In genomic region chr4:176601156-176601555, GRCh38 we compare ENCODE assay signal across 23 cellular contexts.
DNase-seq lines count a peak whose midpoint lies in the region; ATAC-seq, FAIRE-seq and TF ChIP-seq lines count a peak whose summit lies in the region.
"Had no signal": no experiment of that assay in that cellular context is flagged by ENCODE, and none has a peak within 500 bp of the region (broad histone marks: within the 10 kb centered on the region; RNA-seq: fewer than 3 reads in every experiment).

No MANE protein-coding gene starts in this region.

- H2AFZ ChIP-seq in astrocyte (ENCODE audit: low read depth, low read length): peak overlapping the region; percentile 7

- no peaks in the 10 kb centered on the region for H4K20me1 ChIP-seq in astrocyte (ENCODE audit: insufficient read depth, low read length)

- no peaks in the 10 kb centered on the region for H3K79me2 ChIP-seq in astrocyte (ENCODE audit: insufficient read depth, low read length)

- FAIRE-seq in astrocyte (lab: Jason Lieb, UNC): no peak

- CTCF ChIA-PET in activated CD8-positive, alpha-beta memory T cell treated with anti-CD3 and anti-CD28 coated beads, Interleukin-2, amount 10 ng/mL, durations not matched to agents 7 days and 5 days (lab: Charles Lee): no interaction called here
- CTCF ChIA-PET in activated naive CD4-positive, alpha-beta T cell treated with anti-CD3 and anti-CD28 coated beads, Interleukin-2, amount 10 ng/mL, durations not matched to agents 7 days and 5 days (lab: Charles Lee): no interaction called here

- no peak overlapping the region for H3K27ac Mint-ChIP-seq in astrocyte (ENCODE audit: unreplicated experiment)
- H3K27ac Mint-ChIP-seq in activated CD8-positive, alpha-beta memory T cell treated with anti-CD3 and anti-CD28 coated beads, Interleukin-2, amount 10 ng/mL, durations not matched to agents 7 days and 5 days: no peak overlapping the region
- no peak overlapping the region for H3K27ac Mint-ChIP-seq in activated naive CD4-positive, alpha-beta T cell treated with anti-CD3 and anti-CD28 coated beads, Interleukin-2, amount 10 ng/mL, durations not matched to agents 7 days and 5 days
- H3K27ac Mint-ChIP-seq: CD4-positive, alpha-beta memory T cell had no signal

- H3K9me3 Mint-ChIP-seq in astrocyte (ENCODE audit: unreplicated experiment): no peaks in the 10 kb centered on the region
- no peaks in the 10 kb centered on the region for H3K9me3 Mint-ChIP-seq in activated CD8-positive, alpha-beta memory T cell treated with anti-CD3 and anti-CD28 coated beads, Interleukin-2, amount 10 ng/mL, durations not matched to agents 7 days and 5 days (ENCODE audit: low read depth)
- no peaks in the 10 kb centered on the region for H3K9me3 Mint-ChIP-seq in activated naive CD4-positive, alpha-beta T cell treated with anti-CD3 and anti-CD28 coated beads, Interleukin-2, amount 10 ng/mL, durations not matched to agents 7 days and 5 days

- no peaks in the 10 kb centered on the region for H3K27me3 ChIP-seq in astrocyte (ENCODE audit: insufficient read depth, low read length)
- H3K27me3 ChIP-seq: BE2C, Peyer's patch had no signal

- H3K4me1 ChIP-seq in astrocyte (ENCODE audit: insufficient read depth, low read length): no peaks in the 10 kb centered on the region
- H3K4me1 ChIP-seq: BE2C, HAP-1, Peyer's patch had no signal

- peak overlapping the region; percentile 58 for H3K4me2 ChIP-seq in astrocyte (ENCODE audit: low read length)

- H3K27ac ChIP-seq in astrocyte (ENCODE audit: low read depth, low read length): peak overlapping the region; percentile 50
- H3K27ac ChIP-seq: HL-60, Peyer's patch had no signal

- peak overlapping the region; percentile 52 for H3K9ac ChIP-seq in astrocyte (ENCODE audit: low read length)

- H3K36me3 ChIP-seq in astrocyte (ENCODE audit: insufficient read depth, low read length): no peaks in the 10 kb centered on the region
- H3K36me3 ChIP-seq: BE2C, HAP-1, Peyer's patch had no signal

- TF ChIP-seq CTCF in astrocyte (IDR thresholded peaks at IDR 0.05; ENCODE audit: insufficient read depth, low read depth, low read length): no peak

- no peak for ATAC-seq in activated CD8-positive, alpha-beta memory T cell treated with anti-CD3 and anti-CD28 coated beads, Interleukin-2, amount 10 ng/mL, durations not matched to agents 7 days and 5 days

- H3K36me3 Mint-ChIP-seq in astrocyte (ENCODE audit: low read depth, unreplicated experiment): no peaks in the 10 kb centered on the region
- no peaks in the 10 kb centered on the region for H3K36me3 Mint-ChIP-seq in activated CD8-positive, alpha-beta memory T cell treated with anti-CD3 and anti-CD28 coated beads, Interleukin-2, amount 10 ng/mL, durations not matched to agents 7 days and 5 days
- no peaks in the 10 kb centered on the region for H3K36me3 Mint-ChIP-seq in activated naive CD4-positive, alpha-beta T cell treated with anti-CD3 and anti-CD28 coated beads, Interleukin-2, amount 10 ng/mL, durations not matched to agents 7 days and 5 days
- H3K36me3 Mint-ChIP-seq: CD4-positive, alpha-beta memory T cell had no signal

- H3K4me1 Mint-ChIP-seq in astrocyte (ENCODE audit: low read depth, unreplicated experiment): peaks cover 2% of the 10 kb centered on the region
- no peaks in the 10 kb centered on the region for H3K4me1 Mint-ChIP-seq in activated CD8-positive, alpha-beta memory T cell treated with anti-CD3 and anti-CD28 coated beads, Interleukin-2, amount 10 ng/mL, durations not matched to agents 7 days and 5 days
- no peaks in the 10 kb centered on the region for H3K4me1 Mint-ChIP-seq in activated naive CD4-positive, alpha-beta T cell treated with anti-CD3 and anti-CD28 coated beads, Interleukin-2, amount 10 ng/mL, durations not matched to agents 7 days and 5 days
- H3K4me1 Mint-ChIP-seq: CD4-positive, alpha-beta memory T cell had no signal

- no peak overlapping the region for H3K4me3 Mint-ChIP-seq in astrocyte (ENCODE audit: unreplicated experiment)
- no peak overlapping the region for H3K4me3 Mint-ChIP-seq in activated CD8-positive, alpha-beta memory T cell treated with anti-CD3 and anti-CD28 coated beads, Interleukin-2, amount 10 ng/mL, durations not matched to agents 7 days and 5 days
- H3K4me3 Mint-ChIP-seq in activated naive CD4-positive, alpha-beta T cell treated with anti-CD3 and anti-CD28 coated beads, Interleukin-2, amount 10 ng/mL, durations not matched to agents 7 days and 5 days: no peak overlapping the region
- H3K4me3 Mint-ChIP-seq: CD4-positive, alpha-beta memory T cell had no signal

- no peak overlapping the region for H3K4me3 ChIP-seq in astrocyte (ENCODE audit: insufficient read depth, low read depth, low read length)
- H3K4me3 ChIP-seq: HAP-1, Peyer's patch had no signal

- no peaks in the 10 kb centered on the region for H3K27me3 Mint-ChIP-seq in astrocyte (ENCODE audit: low read depth, unreplicated experiment)
- no peaks in the 10 kb centered on the region for H3K27me3 Mint-ChIP-seq in activated CD8-positive, alpha-beta memory T cell treated with anti-CD3 and anti-CD28 coated beads, Interleukin-2, amount 10 ng/mL, durations not matched to agents 7 days and 5 days
- H3K27me3 Mint-ChIP-seq in activated naive CD4-positive, alpha-beta T cell treated with anti-CD3 and anti-CD28 coated beads, Interleukin-2, amount 10 ng/mL, durations not matched to agents 7 days and 5 days: no peaks in the 10 kb centered on the region

- DNase-seq in EH (ENCODE audit: low read depth) (peak; percentile 34), LHCN-M2 (ENCODE audit: low read depth) (peak; percentile 27), astrocyte (ENCODE audit: low read depth) (peak; percentile 68), myocyte (ENCODE audit: low read depth) (peak; percentile 56), SW 1271 (lab: John Stamatoyannopoulos, UW) (no peak), cerebellar cortex (ENCODE audit: low spot score) (no peak)
- DNase-seq in activated CD8-positive, alpha-beta memory T cell treated with anti-CD3 and anti-CD28 coated beads, Interleukin-2, amount 10 ng/mL, durations not matched to agents 7 days and 5 days: no peak
- no peak for DNase-seq in activated naive CD4-positive, alpha-beta T cell treated with anti-CD3 and anti-CD28 coated beads, Interleukin-2, amount 10 ng/mL, durations not matched to agents 7 days and 5 days
- DNase-seq: ACHN; BE2C; CD4-positive, alpha-beta memory T cell; DND-41; KG1; MM.1S; NCI-H1105 treated with DMSO at 0.1 percent for 48 hours; NCI-H187; NCI-H2171; NCI-H446 treated with DMSO at 0.1 percent for 48 hours; NCI-H82; Peyer's patch; SHP77 had no signal

- no peaks in the 10 kb centered on the region for H3K9me3 ChIP-seq in astrocyte (ENCODE audit: insufficient read depth, low read depth, low read length)
- H3K9me3 ChIP-seq: BE2C, HAP-1, Peyer's patch had no signal

Comparison
In these comparisons a context has a peak if more than half of its experiments do, and no peak if none do; other contexts are left out.
1. DNase-seq: peak in EH (single experiment), LHCN-M2 (single experiment), astrocyte (single experiment) and myocyte (single experiment); none in activated CD8-positive, alpha-beta memory T cell treated with anti-CD3 and anti-CD28 coated beads, Interleukin-2, amount 10 ng/mL, durations not matched to agents 7 days and 5 days (single experiment), SW 1271 (0 of 2), cerebellar cortex (single experiment) and activated naive CD4-positive, alpha-beta T cell treated with anti-CD3 and anti-CD28 coated beads, Interleukin-2, amount 10 ng/mL, durations not matched to agents 7 days and 5 days (single experiment).